Comparison of ENCODE assay signal across 1 cellular context in genomic region chr6:134480593-134480992, GRCh38.
TF ChIP-seq lines count a peak whose summit lies in the region.

No MANE protein-coding gene starts in this region.

TF ChIP-seq in GM23338, 12 proteins besides CTCF, POLR2A, EP300 and RAD21 (continued from another document):
- TF ChIP-seq ZNF462 (CRISPR knock-in tag; IDR thresholded peaks at IDR 0.05), result no peak
- no peak for TF ChIP-seq POLR2AphosphoS5 (IDR thresholded peaks at IDR 0.05; ENCODE audit: low read depth)
- no peak for TF ChIP-seq EZH2 (IDR thresholded peaks at IDR 0.05; ENCODE audit: low read depth, unreplicated experiment)
- no peak for TF ChIP-seq ZNF331 (CRISPR knock-in tag; IDR thresholded peaks at IDR 0.05; ENCODE audit: low read depth)
- no peak for TF ChIP-seq CREB1 (CRISPR knock-in tag; IDR thresholded peaks at IDR 0.05; ENCODE audit: low read depth)
- no peak for TF ChIP-seq ZNF114 (CRISPR knock-in tag; IDR thresholded peaks at IDR 0.05)
